ENCODE assay signal across 8 cellular contexts in genomic region chr17:80220709-80221215, GRCh38. TPM values are rescaled to one million over a fixed set of nuclear protein-coding genes. Genes with fewer than 3 reads are reported as not detected.
DNase-seq lines count a peak whose midpoint lies in the region; ATAC-seq and TF ChIP-seq lines count a peak whose summit lies in the region.

No MANE protein-coding gene starts in this region.

- intact Hi-C loops in ascending aorta (cut with DNase I): loop anchor here (2.0 to 5.0 kb wide), 2 partner anchors 40 to 73 kb away; partner anchors contain the start of genes EIF4A3 and RNF213
- intact Hi-C loops in sciatic nerve (cut with DNase I): no loop called here

- WGBS in iPS DF 6.9 (ENCODE audit: insufficient coverage, insufficient read length): no CpG with 5 or more reads among the region's 43 CpGs

- peak; percentile 78 for DNase-seq in D341Med (ENCODE audit: low spot score)
- DNase-seq in NCI-H146 (lab: John Stamatoyannopoulos, UW): peak; percentile 56
- DNase-seq in ascending aorta (ENCODE audit: low spot score in 2 of 2): no peak
- DNase-seq in iPS DF 6.9 (ENCODE audit: low read depth, low spot score): no peak
- no peak for DNase-seq in sciatic nerve (ENCODE audit: low spot score)
- DNase-seq in cerebellar cortex (ENCODE audit: low spot score): no peak
- no peak for DNase-seq in RPMI8226

- ATAC-seq in sciatic nerve (peak; percentile 39), GM21737 (IDR thresholded peaks at IDR 0.05; ENCODE audit: unreplicated experiment) (no peak)

- no peak for TF ChIP-seq CTCF in ascending aorta (IDR thresholded peaks at IDR 0.05)

- H3K4me1 ChIP-seq in ascending aorta (peaks cover 3 to 9% of the 10 kb centered on the region in 2 donors), iPS DF 6.9 (ENCODE audit: control insufficient read depth, insufficient read depth, low read length) (peaks cover 3% of the 10 kb centered on the region; the same call in 1 of the 2 replicates)

- H3K9me3 ChIP-seq in ascending aorta: no peaks in the 10 kb centered on the region
- no peaks in the 10 kb centered on the region for H3K9me3 ChIP-seq in iPS DF 6.9 (ENCODE audit: control insufficient read depth, insufficient read depth, low read length)

- H3K36me3 ChIP-seq in ascending aorta (peaks cover 7 to 12% of the 10 kb centered on the region in 2 donors), iPS DF 6.9 (ENCODE audit: control insufficient read depth, insufficient read depth, low read length) (peaks cover 6% of the 10 kb centered on the region)

- H3K27me3 ChIP-seq in ascending aorta (no peaks in the 10 kb centered on the region), iPS DF 6.9 (ENCODE audit: control insufficient read depth, insufficient read depth, low read length) (no peaks in the 10 kb centered on the region)

- peak overlapping the region; percentile 96 to 97 for H3K4me3 ChIP-seq in ascending aorta
- peak overlapping the region; percentile 89; the same call in 1 of the 2 replicates for H3K4me3 ChIP-seq in iPS DF 6.9 (ENCODE audit: low read length)

- H3K27ac ChIP-seq in ascending aorta (peak overlapping the region; percentile 82 to 85), iPS DF 6.9 (ENCODE audit: low read length) (no peak overlapping the region)

RNA-seq across cellular contexts. Expression of gene SLC26A11, which starts 0.5 kb away (rescaled TPM):
- total RNA-seq in ascending aorta (25.8 TPM), sciatic nerve (35.9 TPM)

RNA-seq across cellular contexts. Expression of gene SGSH, which starts 0.6 kb away (rescaled TPM):
- total RNA-seq in ascending aorta (50.9 TPM), sciatic nerve (46.8 TPM)

RNA-seq across cellular contexts. Expression of gene RNF213, which starts 39.9 kb away (rescaled TPM):
- 155 TPM for total RNA-seq in ascending aorta
- 178 TPM for total RNA-seq in sciatic nerve

RNA-seq across cellular contexts. Expression of gene CARD14, which starts 50.9 kb away (rescaled TPM):
- total RNA-seq in ascending aorta (1.1 TPM), sciatic nerve (0.49 TPM)

Comparison
In these comparisons a context has a peak if more than half of its experiments do, and no peak if none do; other contexts are left out.
1. DNase-seq: peak in D341Med (single experiment) and NCI-H146 (single experiment); none in ascending aorta (0 of 2), iPS DF 6.9 (single experiment), sciatic nerve (single experiment), cerebellar cortex (single experiment) and RPMI8226 (single experiment).